Comparison of ENCODE assay signal across 9 cellular contexts in the genomic region with DNA sequence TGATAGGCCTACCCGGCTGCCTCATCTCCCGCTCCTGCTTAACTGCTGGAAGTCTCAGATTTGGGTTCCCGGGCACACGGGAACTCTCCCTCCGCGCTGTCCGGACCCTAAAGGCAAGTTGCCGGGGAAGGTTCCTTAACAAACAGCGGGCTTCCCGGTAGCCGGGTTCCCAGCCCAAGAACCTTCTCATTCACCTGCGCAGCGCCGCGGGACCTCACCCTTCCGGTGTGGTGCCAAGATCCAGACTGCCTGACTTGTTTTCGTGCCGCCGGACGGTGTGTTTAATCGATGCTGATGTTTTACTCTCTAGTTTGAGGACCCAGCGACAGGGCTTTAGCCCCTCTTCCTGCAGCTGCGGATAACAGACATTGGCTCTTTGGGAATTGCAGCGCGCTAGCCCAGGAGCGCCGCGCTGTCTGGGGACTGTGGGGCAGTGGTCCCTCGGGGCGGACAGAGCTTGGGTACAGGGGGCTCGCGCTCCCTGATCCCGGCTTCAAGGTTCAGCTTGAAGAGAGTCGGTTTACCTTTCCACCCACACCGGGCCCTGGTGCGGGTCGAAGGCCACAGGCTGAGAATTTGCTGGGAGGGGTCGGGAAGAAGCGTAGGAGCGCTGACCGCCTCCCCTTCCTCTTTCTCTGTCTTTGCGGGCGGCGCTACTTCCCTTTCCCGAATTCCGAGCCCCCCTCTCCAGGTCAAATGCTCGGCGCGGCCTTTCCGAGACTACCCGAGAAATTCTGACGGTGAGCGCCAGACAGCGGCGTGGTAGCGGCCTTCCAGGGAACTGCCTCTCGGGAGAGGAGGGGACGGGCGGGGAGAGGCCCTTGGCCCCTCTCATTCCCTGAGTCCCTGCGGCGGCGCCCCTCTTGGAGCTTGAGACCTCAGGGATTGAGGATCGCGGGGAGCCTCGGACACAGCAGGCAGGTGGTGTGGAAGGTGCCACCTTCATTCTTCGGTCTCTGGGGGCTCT. TPM values are rescaled to one million over a fixed set of nuclear protein-coding genes. Genes with fewer than 3 reads are reported as not detected.
DNase-seq lines count a peak whose midpoint lies in the region; ATAC-seq, FAIRE-seq and TF ChIP-seq lines count a peak whose summit lies in the region.
"Had no signal": no experiment of that assay in that cellular context is flagged by ENCODE, and none has a peak within 500 bp of the region (broad histone marks: within the 10 kb centered on the region; RNA-seq: fewer than 3 reads in every experiment).

No MANE protein-coding gene starts in this region.

- H3K79me2 ChIP-seq in astrocyte (ENCODE audit: insufficient read depth, low read length), result no peaks in the 10 kb centered on the region

- DNase-seq in astrocyte (ENCODE audit: low read depth) (no peak), NCI-H446 treated with DMSO at 0.1 percent for 48 hours (lab: John Stamatoyannopoulos, UW) (no peak)

- peaks cover 53% of the 10 kb centered on the region for H3K27me3 Mint-ChIP-seq in astrocyte (ENCODE audit: low read depth, unreplicated experiment)

- peak overlapping the region; percentile 85 for H2AFZ ChIP-seq in astrocyte (ENCODE audit: low read depth, low read length)

- no peaks in the 10 kb centered on the region for H3K4me1 Mint-ChIP-seq in astrocyte (ENCODE audit: low read depth, unreplicated experiment)

- H3K9me3 ChIP-seq in HUES6 (ENCODE audit: control insufficient read depth, insufficient read depth, low read depth, low read length) (0 out of 2 replicates have a peak, but pooled peaks cover 3% of the 10 kb centered on the region), astrocyte (ENCODE audit: insufficient read depth, low read depth, low read length) (peaks cover 4% of the 10 kb centered on the region), iPS-18c (ENCODE audit: control insufficient read depth, insufficient read depth, low read length) (no peaks in the 10 kb centered on the region), skeletal muscle satellite cell (replicated peaks; ENCODE audit: low read length) (no peaks in the 10 kb centered on the region)

- peak overlapping the region; percentile 78 for H3K4me3 Mint-ChIP-seq in astrocyte (ENCODE audit: unreplicated experiment)

- H3K4me3 ChIP-seq in HUES6 (ENCODE audit: low read depth, low read length) (peak overlapping the region; percentile 90), astrocyte (ENCODE audit: insufficient read depth, low read depth, low read length) (peak overlapping the region; percentile 28), iPS-18c (ENCODE audit: insufficient read depth, low read depth, low read length) (peak overlapping the region; percentile 82), skeletal muscle satellite cell (ENCODE audit: low read length) (no peak overlapping the region)

- H3K4me2 ChIP-seq in astrocyte (ENCODE audit: low read length) (peak overlapping the region; percentile 82), skeletal muscle satellite cell (ENCODE audit: low read length) (peak overlapping the region; percentile 54)

- TF ChIP-seq CTCF in astrocyte (IDR thresholded peaks at IDR 0.05; ENCODE audit: insufficient read depth, low read depth, low read length), result no peak

- no peaks in the 10 kb centered on the region for H3K36me3 Mint-ChIP-seq in astrocyte (ENCODE audit: low read depth, unreplicated experiment)

- no peak for ATAC-seq in HG02678 (IDR thresholded peaks at IDR 0.05; ENCODE audit: unreplicated experiment)
- ATAC-seq in GM21367 (IDR thresholded peaks at IDR 0.05; ENCODE audit: unreplicated experiment), result no peak

- H3K27ac ChIP-seq in HUES6 (ENCODE audit: low read depth, low read length) (no peak overlapping the region), astrocyte (ENCODE audit: low read depth, low read length) (no peak overlapping the region)
- H3K27ac ChIP-seq: HL-60, RWPE1 had no signal

- no peak for FAIRE-seq in astrocyte (lab: Jason Lieb, UNC)

- H3K9me3 Mint-ChIP-seq in astrocyte (ENCODE audit: unreplicated experiment), result peaks cover 22% of the 10 kb centered on the region

- H3K27me3 ChIP-seq in HUES6 (ENCODE audit: control insufficient read depth, insufficient read depth, low read length), result peaks cover 61% of the 10 kb centered on the region
- H3K27me3 ChIP-seq in astrocyte (ENCODE audit: insufficient read depth, low read length), result peaks cover 40% of the 10 kb centered on the region
- peaks cover 49% of the 10 kb centered on the region for H3K27me3 ChIP-seq in skeletal muscle satellite cell (ENCODE audit: control insufficient read depth, insufficient read depth, low read length)

- no peaks in the 10 kb centered on the region for H3K36me3 ChIP-seq in HUES6 (ENCODE audit: control insufficient read depth, insufficient read depth, low read length)
- no peaks in the 10 kb centered on the region for H3K36me3 ChIP-seq in astrocyte (ENCODE audit: insufficient read depth, low read length)
- no peaks in the 10 kb centered on the region for H3K36me3 ChIP-seq in skeletal muscle satellite cell (ENCODE audit: insufficient read depth, low read length)

- no peaks in the 10 kb centered on the region for H4K20me1 ChIP-seq in astrocyte (ENCODE audit: insufficient read depth, low read length)

- H3K9ac ChIP-seq in HUES6 (ENCODE audit: low read length) (peak overlapping the region; percentile 42), astrocyte (ENCODE audit: low read length) (no peak overlapping the region), skeletal muscle satellite cell (ENCODE audit: low read depth, low read length) (no peak overlapping the region)

- H3K27ac Mint-ChIP-seq in astrocyte (ENCODE audit: unreplicated experiment), result no peak overlapping the region

- H3K4me1 ChIP-seq in HUES6 (ENCODE audit: control insufficient read depth, insufficient read depth, low read length) (peaks cover 7% of the 10 kb centered on the region), astrocyte (ENCODE audit: insufficient read depth, low read length) (peaks cover 10% of the 10 kb centered on the region), skeletal muscle satellite cell (ENCODE audit: control insufficient read depth, insufficient read depth, low read length) (no peaks in the 10 kb centered on the region)

RNA-seq across cellular contexts. Expression of a gene that starts 17.2 kb away (rescaled TPM):
- 17.1 and 17.3 TPM in 2 replicates for total RNA-seq in astrocyte
- 12.9 and 15.1 TPM in 2 replicates for total RNA-seq in skeletal muscle satellite cell (2012; rRNA removed)

RNA-seq across cellular contexts. Expression of a gene that starts 45.5 kb away (rescaled TPM):
- 25.2 and 27.3 TPM in 2 replicates for total RNA-seq in astrocyte
- 10.0 and 12.4 TPM in 2 replicates for total RNA-seq in skeletal muscle satellite cell (2012; rRNA removed)
